18 cellular contexts compared by ENCODE assay signal in the genomic region with DNA sequence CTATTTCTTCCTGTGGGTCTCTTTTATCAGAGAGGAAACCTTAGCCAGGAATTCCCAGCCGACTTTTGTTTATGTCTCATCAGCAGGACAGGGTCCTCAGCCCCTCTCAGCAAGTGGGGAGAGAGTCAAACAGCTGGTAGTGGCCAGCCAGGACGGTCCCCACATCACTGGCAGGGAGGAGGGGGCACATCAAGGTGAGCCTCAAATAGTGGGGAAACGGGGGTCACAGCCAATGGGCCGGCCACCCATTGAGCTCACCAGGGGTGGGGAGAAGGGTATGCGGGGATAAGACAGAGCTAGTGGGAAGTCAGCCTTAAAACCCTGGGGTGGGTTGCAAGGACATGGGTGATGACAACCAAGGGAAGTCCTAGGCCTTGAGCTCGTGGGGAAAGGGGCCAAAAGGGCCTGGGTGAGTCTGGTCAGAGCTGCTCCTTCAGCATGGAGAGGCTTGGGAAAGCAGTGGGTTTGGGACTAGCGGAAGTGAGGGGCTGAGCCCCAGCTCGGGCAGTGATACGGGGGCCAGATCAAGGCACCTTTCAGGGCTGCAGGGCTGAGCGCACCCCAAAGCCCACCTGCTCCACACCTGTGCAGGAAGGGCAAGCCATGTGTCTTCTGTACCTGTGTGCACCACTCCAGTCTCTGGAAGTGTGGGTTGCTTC. TPM values are rescaled to one million over a fixed set of nuclear protein-coding genes. Genes with fewer than 3 reads are reported as not detected.
DNase-seq lines count a peak whose midpoint lies in the region; ATAC-seq and TF ChIP-seq lines count a peak whose summit lies in the region.
"Had no signal": no experiment of that assay in that cellular context is flagged by ENCODE, and none has a peak within 500 bp of the region (broad histone marks: within the 10 kb centered on the region; RNA-seq: fewer than 3 reads in every experiment).

No MANE protein-coding gene starts in this region.

- TF ChIP-seq CTCF in colonic mucosa (IDR thresholded peaks at IDR 0.05) = no peak
- TF ChIP-seq CTCF in mesothelial cell of epicardium (IDR thresholded peaks at IDR 0.05; ENCODE audit: unreplicated experiment) = no peak

- H3K9ac ChIP-seq in colonic mucosa (ENCODE audit: low read depth in 2 of 2, low read length in 2 of 2) = no peak overlapping the region

- H3K4me1 Mint-ChIP-seq in mesothelial cell of epicardium = no peaks in the 10 kb centered on the region

- DNase-seq in NCI-H69 (lab: John Stamatoyannopoulos, UW) (peak; percentile 62), colonic mucosa (no peak), mesothelial cell of epicardium (ENCODE audit: low spot score in 2 of 2, unreplicated experiment in 2 of 2) (no peak), left ventricle myocardium superior (no peak), DMS53 treated with DMSO at 0.1 percent for 48 hours (lab: John Stamatoyannopoulos, UW; ENCODE audit: unreplicated experiment) (no peak)
- DNase-seq: activated CD8-positive, alpha-beta memory T cell treated with anti-CD3 and anti-CD28 coated beads, Interleukin-2, amount 50 U/mL, for 48 hours; activated naive CD4-positive, alpha-beta T cell; GDM1; NCI-H1930; stimulated activated CD4-positive, alpha-beta T cell treated with anti-CD3 and anti-CD28 coated beads, Interleukin-1b, Interleukin-23, amount 100 ng/mL, for 48 hours had no signal

- no peak overlapping the region for H3K4me3 Mint-ChIP-seq in mesothelial cell of epicardium
- H3K4me3 Mint-ChIP-seq: B cell; T-helper 2 cell treated with Interferon-gamma antibody and Interleukin-4, amounts not matched to agents 5 μg/mL and 100 μg/mL, for 36 hours had no signal

- peak overlapping the region; percentile 32 for H3K27ac ChIP-seq in colonic mucosa
- H3K27ac ChIP-seq in temporal lobe (ENCODE audit: low read depth, low read length) = peak overlapping the region; percentile 96
- H3K27ac ChIP-seq: ascending aorta, gastroesophageal sphincter, SJSA1 had no signal

- H3K27me3 ChIP-seq in colonic mucosa = no peaks in the 10 kb centered on the region
- H3K27me3 ChIP-seq: ascending aorta, SJSA1 had no signal

- H3K27me3 Mint-ChIP-seq in mesothelial cell of epicardium (ENCODE audit: low read depth) = peaks cover 35% of the 10 kb centered on the region

- H3K36me3 ChIP-seq in colonic mucosa = no peaks in the 10 kb centered on the region
- H3K36me3 ChIP-seq: ascending aorta, gastroesophageal sphincter, SJSA1 had no signal

- H3K4me1 ChIP-seq in colonic mucosa = peaks cover 3% of the 10 kb centered on the region
- H3K4me1 ChIP-seq: ascending aorta, SJSA1 had no signal

- peak overlapping the region; percentile 34 for H3K27ac Mint-ChIP-seq in mesothelial cell of epicardium
- H3K27ac Mint-ChIP-seq: T-helper 2 cell treated with Interferon-gamma antibody and Interleukin-4, amounts not matched to agents 5 μg/mL and 100 μg/mL, for 36 hours had no signal

- H3K36me3 Mint-ChIP-seq in mesothelial cell of epicardium = no peaks in the 10 kb centered on the region

- H3K4me3 ChIP-seq in colonic mucosa = no peak overlapping the region
- H3K4me3 ChIP-seq: ascending aorta, gastroesophageal sphincter, SJSA1 had no signal

- intact Hi-C loops in colonic mucosa (cut with DNase I) = no loop called here
- intact Hi-C loops in left ventricle myocardium superior (cut with micrococcal nuclease) = no loop called here

- H3K9me3 Mint-ChIP-seq in mesothelial cell of epicardium = peaks cover 7% of the 10 kb centered on the region
- H3K9me3 Mint-ChIP-seq: T-helper 2 cell treated with Interferon-gamma antibody and Interleukin-4, amounts not matched to agents 5 μg/mL and 100 μg/mL, for 36 hours had no signal

- no peak for ATAC-seq in left ventricle myocardium superior
- no peak for ATAC-seq in HG03432 (IDR thresholded peaks at IDR 0.05; ENCODE audit: unreplicated experiment)
- ATAC-seq: activated CD4-positive, CD25-positive, alpha-beta regulatory T cell treated with anti-CD3 and anti-CD28 coated beads, Interleukin-2, amount 50 U/mL, for 24 hours had no signal

- H3K9me3 ChIP-seq in colonic mucosa = no peaks in the 10 kb centered on the region
- H3K9me3 ChIP-seq: ascending aorta, gastroesophageal sphincter, SJSA1 had no signal

RNA-seq across cellular contexts. Expression of gene KLF13, which starts 29.3 kb away (rescaled TPM):
- total RNA-seq in colonic mucosa (10 to 100 TPM; 68.9 to 92.3 TPM), mesothelial cell of epicardium (26.9 to 29.5 TPM (median 28.1 TPM) in 3 replicates), temporal lobe (27.8 TPM), left ventricle myocardium superior (85.3 TPM)
